Comparison of ENCODE assay signal across 14 cellular contexts in genomic region chr17:17929655-17930380, GRCh38. TPM values are rescaled to one million over a fixed set of nuclear protein-coding genes. Genes with fewer than 3 reads are reported as not detected.
A peak's percentile ranks its signal among the peaks of the same experiment; 100 is the strongest.
DNase-seq lines count a peak whose midpoint lies in the region; ATAC-seq and TF ChIP-seq lines count a peak whose summit lies in the region.
"Had no signal": no experiment of that assay in that cellular context is flagged by ENCODE, and none has a peak within 500 bp of the region (broad histone marks: within the 10 kb centered on the region; RNA-seq: fewer than 3 reads in every experiment).

No MANE protein-coding gene starts in this region.

- H3K4me1 ChIP-seq in ascending aorta: peaks cover 17 to 32% of the 10 kb centered on the region in 2 donors
- peaks cover 15% of the 10 kb centered on the region for H3K4me1 ChIP-seq in right cardiac atrium (ENCODE audit: control insufficient read depth, insufficient read depth, low read length)
- peaks cover 66% of the 10 kb centered on the region for H3K4me1 ChIP-seq in skeletal muscle satellite cell (ENCODE audit: control insufficient read depth, insufficient read depth, low read length)
- H3K4me1 ChIP-seq in esophagus squamous epithelium: peaks cover 0 to 76% (median 6%) of the 10 kb centered on the region in 3 donors

- intact Hi-C loops in ascending aorta (cut with DNase I): loop anchor here (5.0 kb wide), 1 partner anchor 42 kb away; the partner anchor contains the start of genes DRC3 and TOM1L2
- intact Hi-C loops in right cardiac atrium (cut with DNase I): loop anchor here in 1 of 4 donors (10.0 kb wide), 1 partner anchor 45 kb away; the partner anchor contains the start of genes DRC3 and TOM1L2
- intact Hi-C loops in esophagus squamous epithelium (cut with DNase I): no loop called here

- H3K27ac ChIP-seq in ascending aorta: peak overlapping the region; percentile 29 to 31
- H3K27ac ChIP-seq in right cardiac atrium (ENCODE audit: low read length): peak overlapping the region; percentile 66
- peak overlapping the region in 1 of 4 donors; percentile 20 for H3K27ac ChIP-seq in esophagus squamous epithelium
- H3K27ac ChIP-seq: neutrophil had no signal

- H3K4me2 ChIP-seq in skeletal muscle satellite cell (ENCODE audit: low read length): peak overlapping the region; percentile 41

- H3K4me3 ChIP-seq in ascending aorta (no peak overlapping the region), right cardiac atrium (ENCODE audit: low read length) (no peak overlapping the region), skeletal muscle satellite cell (ENCODE audit: low read length) (no peak overlapping the region), esophagus squamous epithelium (no peak overlapping the region)

- H3K36me3 ChIP-seq in ascending aorta (no peaks in the 10 kb centered on the region), skeletal muscle satellite cell (ENCODE audit: insufficient read depth, low read length) (no peaks in the 10 kb centered on the region), esophagus squamous epithelium (peaks cover 0 to 18% (median 0%) of the 10 kb centered on the region in 3 donors)
- H3K36me3 ChIP-seq: neutrophil had no signal

- no peak for TF ChIP-seq POLR2A in esophagus squamous epithelium (IDR thresholded peaks at IDR 0.05)

- POLR2A ChIA-PET in HEK293T (lab: Yijun Ruan, JAX): no interaction called here

- TF ChIP-seq CTCF in ascending aorta (IDR thresholded peaks at IDR 0.05): no peak
- no peak for TF ChIP-seq CTCF in esophagus squamous epithelium (IDR thresholded peaks at IDR 0.05)

- no peaks in the 10 kb centered on the region for H3K9me3 ChIP-seq in ascending aorta
- no peaks in the 10 kb centered on the region for H3K9me3 ChIP-seq in right cardiac atrium (ENCODE audit: control insufficient read depth, low read length)
- H3K9me3 ChIP-seq in skeletal muscle satellite cell (replicated peaks; ENCODE audit: low read length): no peaks in the 10 kb centered on the region
- H3K9me3 ChIP-seq in esophagus squamous epithelium: no peaks in the 10 kb centered on the region
- H3K9me3 ChIP-seq: neutrophil had no signal

- CTCF ChIA-PET in HEK293T (lab: Yijun Ruan, JAX): interaction anchor here (1.3 kb wide), 1 partner anchor 11 kb away, joined by 5 read pairs; no protein-coding TSS in a partner anchor

- no peaks in the 10 kb centered on the region for H3K27me3 ChIP-seq in ascending aorta
- no peaks in the 10 kb centered on the region for H3K27me3 ChIP-seq in right cardiac atrium (ENCODE audit: control insufficient read depth, insufficient read depth)
- no peaks in the 10 kb centered on the region for H3K27me3 ChIP-seq in skeletal muscle satellite cell (ENCODE audit: control insufficient read depth, insufficient read depth, low read length)
- H3K27me3 ChIP-seq in esophagus squamous epithelium: no peaks in the 10 kb centered on the region
- H3K27me3 ChIP-seq: neutrophil had no signal

- H3K9ac ChIP-seq in skeletal muscle satellite cell (ENCODE audit: low read depth, low read length): no peak overlapping the region

- WGBS in right cardiac atrium: 39% methylated on average over 2 of the region's 2 CpGs
- WGBS in esophagus squamous epithelium, 2 donors: 66 to 91% methylated on average over 2 of the region's 2 CpGs

- ATAC-seq in right cardiac atrium (peak in 1 of 2 donors; percentile 44), GM19395 (IDR thresholded peaks at IDR 0.05; ENCODE audit: unreplicated experiment) (no peak)
- ATAC-seq: activated CD8-positive, alpha-beta T cell treated with anti-CD3 and anti-CD28 coated beads, Interleukin-2, amount 10 ng/mL, durations not matched to agents 7 days and 5 days; left lobe of liver had no signal

- no peak for DNase-seq in HEK293T (ENCODE audit: extremely low spot score)
- DNase-seq in ascending aorta (ENCODE audit: low spot score in 2 of 2): no peak
- no peak for DNase-seq in right cardiac atrium
- no peak for DNase-seq in NCI-H510A (lab: John Stamatoyannopoulos, UW)
- no peak for DNase-seq in esophagus squamous epithelium (lab: John Stamatoyannopoulos, UW)
- DNase-seq in AML-193 (lab: John Stamatoyannopoulos, UW): no peak
- DNase-seq: activated CD8-positive, alpha-beta T cell treated with anti-CD3 and anti-CD28 coated beads, Interleukin-2, amount 10 ng/mL, durations not matched to agents 7 days and 5 days; activated gamma-delta T cell treated with Interleukin-2 at 50 U/mL for 16 hours; NCI-H1092; NCI-H524 treated with DMSO at 0.1 percent for 48 hours had no signal

TF ChIP-seq in HEK293T, 16 proteins besides CTCF, POLR2A, EP300 and RAD21:
- no peak for TF ChIP-seq ELF4 (IDR thresholded peaks at IDR 0.05)
- TF ChIP-seq PKNOX1 (IDR thresholded peaks at IDR 0.05): peak; percentile 63

RNA-seq across cellular contexts. Expression of gene TOM1L2, which starts 42.4 kb away (rescaled TPM):
- 39.0 TPM for total RNA-seq in ascending aorta
- 100 to 1,000 TPM; 196 to 248 (median 227) TPM for total RNA-seq in right cardiac atrium
- polyA plus RNA-seq in right cardiac atrium: 176 TPM
- 21.5 and 25.8 TPM in 2 replicates for total RNA-seq in skeletal muscle satellite cell (2012; rRNA removed)
- total RNA-seq in esophagus squamous epithelium: 100 to 1,000 TPM in 1 of 4 donors, 10 to 100 TPM in 3; 55.5 to 118 (median 73.3) TPM

RNA-seq across cellular contexts. Expression of gene DRC3, which starts 42.8 kb away (rescaled TPM):
- total RNA-seq in ascending aorta (7.2 TPM), right cardiac atrium (1 to 10 TPM; 1.4 to 3.2 (median 2.3) TPM), esophagus squamous epithelium (1 to 10 TPM in 2 of 4 donors, under 1 TPM in 2; 0.11 to 2.5 (median 1.3) TPM)
- polyA plus RNA-seq in right cardiac atrium: 1.5 TPM
- total RNA-seq in skeletal muscle satellite cell (2012; rRNA removed): 0.76 and 1.7 TPM in 2 replicates
